27 cellular contexts compared by ENCODE assay signal in the genomic region with DNA sequence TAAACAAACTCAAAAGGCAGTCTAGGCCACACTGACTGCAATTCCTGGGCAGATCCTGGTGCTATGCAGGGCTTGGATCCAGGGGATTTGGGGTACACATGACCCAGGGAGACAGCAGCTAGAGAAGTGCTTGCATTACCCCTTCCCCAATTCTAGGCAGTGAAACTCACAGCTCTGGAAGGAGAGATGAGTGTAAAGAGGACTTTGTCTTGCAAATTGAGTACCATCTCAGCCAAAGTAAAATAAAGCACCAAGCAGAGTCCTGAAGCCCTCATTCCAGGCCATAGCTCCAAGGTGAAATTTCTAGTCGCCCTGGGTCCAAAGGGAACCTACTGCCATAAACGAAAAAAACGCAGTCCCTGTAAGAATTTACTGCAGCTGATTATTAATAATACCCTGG.
"Had no signal": no experiment of that assay in that cellular context is flagged by ENCODE, and none has a peak within 500 bp of the region (broad histone marks: within the 10 kb centered on the region; RNA-seq: fewer than 3 reads in every experiment).

No MANE protein-coding gene starts in this region.

- DNase-seq: immature natural killer cell; left colon; lower lobe of right lung; mammary epithelial cell; mesenchymal stem cell; naive thymus-derived CD8-positive, alpha-beta T cell; occipital lobe; ovary; right lobe of liver; stimulated activated CD4-positive, alpha-beta T cell treated with anti-CD3 and anti-CD28 coated beads, Interleukin-1b, Interleukin-23, amount 100 ng/mL, for 48 hours; stimulated activated CD4-positive, alpha-beta T cell treated with anti-CD3 and anti-CD28 coated beads, Interleukin-2, amount 100 ng/mL, for 48 hours; stimulated activated CD4-positive, alpha-beta T cell treated with anti-CD3 and anti-CD28 coated beads, Interleukin-4, amount 100 ng/mL, for 4 hours; stimulated activated CD8-positive, alpha-beta memory T cell treated with anti-CD3 and anti-CD28 coated beads, Interleukin-4, amount 100 ng/mL, for 48 hours; stimulated activated naive CD4-positive, alpha-beta T cell treated with Interleukin-2 at 50 U/mL for 16 hours; stimulated activated naive CD8-positive, alpha-beta T cell treated with anti-CD3 and anti-CD28 coated beads, Interleukin-15, amount 100 ng/mL, for 72 hours; substantia nigra; uterus had no signal

- H3K9me3 ChIP-seq: neutrophil, right lobe of liver, uterus had no signal

- H3K4me3 Mint-ChIP-seq: immature natural killer cell; naive thymus-derived CD8-positive, alpha-beta T cell; nephron; neural crest cell; stimulated activated memory B cell treated with anti-CD40 and anti-IgM and Interleukin-4, amounts not matched to agents 10 μg/mL and 1 μg/mL and 100 μg/mL, for 72 hours; stimulated activated naive CD8-positive, alpha-beta T cell treated with anti-CD3 and anti-CD28 coated beads, Interleukin-15, amount 100 ng/mL, for 72 hours; type B pancreatic cell had no signal

- H3K36me3 ChIP-seq: left lung, lower lobe of right lung, neutrophil, ovary, right atrium auricular region, right lobe of liver, tibial nerve, uterus had no signal

- H3K27ac ChIP-seq: left lung, lower lobe of right lung, neutrophil, ovary, right atrium auricular region, right lobe of liver, tibial nerve, uterus had no signal

- H3K27me3 ChIP-seq: left lung, neutrophil, ovary, right atrium auricular region, right lobe of liver, tibial nerve, uterus had no signal

- H3K4me1 Mint-ChIP-seq: immature natural killer cell; naive thymus-derived CD8-positive, alpha-beta T cell; nephron; neural crest cell; stimulated activated memory B cell treated with anti-CD40 and anti-IgM and Interleukin-4, amounts not matched to agents 10 μg/mL and 1 μg/mL and 100 μg/mL, for 72 hours; stimulated activated naive CD8-positive, alpha-beta T cell treated with anti-CD3 and anti-CD28 coated beads, Interleukin-15, amount 100 ng/mL, for 72 hours had no signal

- H3K4me1 ChIP-seq: left lung, lower lobe of right lung, right atrium auricular region, right lobe of liver, tibial nerve, uterus had no signal

- H3K27me3 Mint-ChIP-seq: naive thymus-derived CD8-positive, alpha-beta T cell; progenitor cell of endocrine pancreas; stimulated activated memory B cell treated with anti-CD40 and anti-IgM and Interleukin-4, amounts not matched to agents 10 μg/mL and 1 μg/mL and 100 μg/mL, for 72 hours; stimulated activated naive CD8-positive, alpha-beta T cell treated with anti-CD3 and anti-CD28 coated beads, Interleukin-15, amount 100 ng/mL, for 72 hours; type B pancreatic cell had no signal

- H3K4me3 ChIP-seq: left lung, lower lobe of right lung, ovary, right atrium auricular region, right lobe of liver, smooth muscle cell, tibial nerve, uterus had no signal

- H3K27ac Mint-ChIP-seq: immature natural killer cell; naive thymus-derived CD8-positive, alpha-beta T cell; nephron; progenitor cell of endocrine pancreas; stimulated activated memory B cell treated with anti-CD40 and anti-IgM and Interleukin-4, amounts not matched to agents 10 μg/mL and 1 μg/mL and 100 μg/mL, for 72 hours; stimulated activated naive CD8-positive, alpha-beta T cell treated with anti-CD3 and anti-CD28 coated beads, Interleukin-15, amount 100 ng/mL, for 72 hours; type B pancreatic cell had no signal

- H3K4me2 ChIP-seq: smooth muscle cell had no signal

- H3K36me3 Mint-ChIP-seq: immature natural killer cell; naive thymus-derived CD8-positive, alpha-beta T cell; stimulated activated memory B cell treated with anti-CD40 and anti-IgM and Interleukin-4, amounts not matched to agents 10 μg/mL and 1 μg/mL and 100 μg/mL, for 72 hours; type B pancreatic cell had no signal
